ENCODE assay signal across 10 cellular contexts in the genomic region with DNA sequence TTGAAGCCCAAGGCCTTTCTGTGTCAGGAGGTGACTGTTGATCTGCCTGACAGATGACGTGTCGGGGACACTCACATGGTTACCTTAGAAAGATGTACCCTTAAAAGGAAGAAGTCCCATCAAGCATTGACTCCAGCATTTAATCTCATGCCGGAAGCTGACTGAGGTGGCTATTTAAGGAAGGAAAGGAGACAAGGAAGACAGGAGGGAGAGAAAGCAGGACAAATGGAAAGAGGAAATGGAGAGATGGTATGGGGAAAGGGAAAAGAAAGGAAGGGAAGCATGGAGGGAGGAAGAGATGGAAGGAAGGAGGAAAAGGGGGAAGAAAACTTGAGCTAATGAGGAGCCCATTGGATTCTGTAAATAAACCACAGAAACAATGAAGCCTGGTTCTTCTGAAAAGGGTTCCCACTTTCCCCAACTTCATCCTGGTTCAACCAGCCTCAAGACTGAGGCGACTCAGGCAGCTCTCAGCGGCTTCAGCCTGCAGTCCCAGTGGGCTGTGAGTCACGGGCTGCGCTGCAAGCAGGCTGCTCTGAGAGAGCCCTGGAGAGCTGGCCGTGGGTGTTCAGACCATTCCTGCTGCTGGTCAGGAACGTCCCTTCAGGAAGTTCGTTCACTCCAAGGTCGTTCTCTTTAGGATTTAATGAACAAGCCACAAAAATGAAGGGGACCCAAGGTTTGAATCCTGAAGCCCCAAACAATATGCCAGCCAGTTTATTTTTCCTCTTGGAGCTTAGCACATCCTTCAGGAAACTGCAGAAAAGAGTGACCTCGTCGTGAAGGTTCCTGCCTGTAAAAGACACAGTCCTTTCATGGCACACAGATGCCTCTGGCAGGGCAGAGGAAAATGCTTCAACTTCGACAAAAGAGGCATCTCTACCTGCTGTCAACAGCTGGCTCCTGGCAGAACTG.
DNase-seq lines count a peak whose midpoint lies in the region; ATAC-seq and TF ChIP-seq lines count a peak whose summit lies in the region.
"Had no signal": no experiment of that assay in that cellular context is flagged by ENCODE, and none has a peak within 500 bp of the region (broad histone marks: within the 10 kb centered on the region; RNA-seq: fewer than 3 reads in every experiment).

No MANE protein-coding gene starts in this region.

- POLR2A ChIA-PET in Panc1 (lab: Charles Lee) = no interaction called here

- no peak overlapping the region for H3K14ac ChIP-seq in neuronal stem cell (ENCODE audit: low read length)

- peak; percentile 80 for ATAC-seq in Panc1
- no peak for ATAC-seq in GM18909 (IDR thresholded peaks at IDR 0.05; ENCODE audit: poor library complexity, unreplicated experiment)
- no peak for ATAC-seq in HG03469 (IDR thresholded peaks at IDR 0.05; ENCODE audit: unreplicated experiment)
- ATAC-seq in GM21717 (IDR thresholded peaks at IDR 0.05; ENCODE audit: unreplicated experiment) = no peak

- H2AFZ ChIP-seq in fibroblast of lung (ENCODE audit: low read length) (no peak overlapping the region), neuronal stem cell (ENCODE audit: low read length) (peak overlapping the region; percentile 76)

- no peaks in the 10 kb centered on the region for H3K79me2 ChIP-seq in fibroblast of lung (ENCODE audit: control insufficient read depth, insufficient read depth, low read length)

- no CpG with 5 or more reads among the region's 14 CpGs for WGBS in neuronal stem cell (ENCODE audit: extremely low coverage in 2 of 2, insufficient read length in 2 of 2, insufficient replicate concordance in 1 of 2), 2 donors

- no TSS peak for BruUV-seq in Panc1 (replicated peaks; lab: Mats Ljungman, UMichigan)

- H3K4me3 ChIP-seq in Panc1 (ENCODE audit: low read depth in 2 of 2, low read length in 2 of 2) (no peak overlapping the region), fibroblast of lung (replicated peaks in 1 of 4; ENCODE audit: control extremely low read depth in 1 of 4, insufficient read depth in 1 of 4, low read depth in 3 of 4, low read length in 4 of 4) (no peak overlapping the region), neuronal stem cell (ENCODE audit: low read length in 2 of 2) (no peak overlapping the region), H7 (ENCODE audit: insufficient read depth, low read depth, low read length) (no peak overlapping the region)
- H3K4me3 ChIP-seq: prostate gland had no signal

- H2AK5ac ChIP-seq in neuronal stem cell (ENCODE audit: low read depth, low read length) = no peak overlapping the region

- H3K27me3 ChIP-seq in Panc1 (ENCODE audit: control insufficient read depth, insufficient read depth, low read length) (no peaks in the 10 kb centered on the region), fibroblast of lung (ENCODE audit: control insufficient read depth, insufficient read depth, low read length) (no peaks in the 10 kb centered on the region), neuronal stem cell (ENCODE audit: control insufficient read depth in 3 of 3, insufficient read depth in 3 of 3, low read depth in 1 of 3, low read length in 3 of 3) (peaks cover 0 to 7% (median 1%) of the 10 kb centered on the region in 3 experiments), H7 (ENCODE audit: control insufficient read depth, insufficient read depth, low read length) (no peaks in the 10 kb centered on the region)

- H3K79me1 ChIP-seq in neuronal stem cell (ENCODE audit: low read depth, low read length) = no peaks in the 10 kb centered on the region

- H4K20me1 ChIP-seq in fibroblast of lung (ENCODE audit: control insufficient read depth, extremely low read depth, insufficient read depth, low read length) = no peaks in the 10 kb centered on the region

- intact Hi-C loops in Panc1 (cut with micrococcal nuclease; ENCODE audit: unreplicated experiment) = no loop called here

- H3K4me1 ChIP-seq in Panc1 (ENCODE audit: control insufficient read depth, insufficient read depth, low read length) (no peaks in the 10 kb centered on the region), fibroblast of lung (ENCODE audit: control insufficient read depth, extremely low read depth, insufficient read depth, low read length) (peaks cover 6% of the 10 kb centered on the region), neuronal stem cell (ENCODE audit: control insufficient read depth in 2 of 2, insufficient read depth in 1 of 2, low read depth in 1 of 2, low read length in 2 of 2) (peaks cover 2% of the 10 kb centered on the region in 2 donors)
- H3K4me1 ChIP-seq: prostate gland had no signal

- H3K9me3 ChIP-seq in Panc1 (ENCODE audit: control insufficient read depth, insufficient read depth, low read depth, low read length) (peaks cover 3% of the 10 kb centered on the region; the same call in 1 of the 2 replicates), fibroblast of lung (ENCODE audit: control insufficient read depth, insufficient read depth, low read depth, low read length) (no peaks in the 10 kb centered on the region), neuronal stem cell (replicated peaks in 1 of 2; ENCODE audit: control insufficient read depth in 2 of 2, insufficient read depth in 1 of 2, low read depth in 1 of 2, low read length in 2 of 2) (no peaks in the 10 kb centered on the region)
- H3K9me3 ChIP-seq: prostate gland had no signal

- no peak overlapping the region for H3K4ac ChIP-seq in neuronal stem cell (ENCODE audit: low read length)

- peak overlapping the region; percentile 0 for H3K9ac ChIP-seq in fibroblast of lung (ENCODE audit: insufficient read depth, low read length)
- H3K9ac ChIP-seq in neuronal stem cell (ENCODE audit: low read depth, low read length, poor library complexity) = no peak overlapping the region

- in situ Hi-C loops in Panc1 (cut with HindIII; ENCODE audit: low pct_unique_long_range_greater_than_20kb, low sequenced_read_pairs) = no loop called here

- no peak overlapping the region for H4K8ac ChIP-seq in neuronal stem cell (ENCODE audit: low read depth, low read length)

- H4K91ac ChIP-seq in neuronal stem cell (ENCODE audit: low read depth, low read length, poor library complexity) = no peak overlapping the region

- no peak overlapping the region for H2BK12ac ChIP-seq in neuronal stem cell (ENCODE audit: low read length)

- no peak overlapping the region for H2BK15ac ChIP-seq in neuronal stem cell (ENCODE audit: low read length)

- DNase-seq in AG20443 (ENCODE audit: low spot score) = peak; percentile 93
- DNase-seq in Panc1 (ENCODE audit: low read depth, low spot score) = no peak
- peak; percentile 81 to 91 for DNase-seq in fibroblast of lung (ENCODE audit: low read depth in 2 of 2)
- no peak for DNase-seq in neuronal stem cell (ENCODE audit: low spot score)
- no peak for DNase-seq in H7
- DNase-seq: activated CD8-positive, alpha-beta memory T cell treated with anti-CD3 and anti-CD28 coated beads for 24 hours had no signal

- H3K23ac ChIP-seq in neuronal stem cell (ENCODE audit: low read depth, low read length, poor library complexity) = no peak overlapping the region

- H3K27ac ChIP-seq in Panc1 (ENCODE audit: low read length) = no peak overlapping the region
- peak overlapping the region; percentile 5 for H3K27ac ChIP-seq in fibroblast of lung (ENCODE audit: insufficient read depth, low read length)
- H3K27ac ChIP-seq in neuronal stem cell (replicated peaks; ENCODE audit: low read length) = no peak overlapping the region
- H3K27ac ChIP-seq: prostate gland had no signal

- CTCF ChIA-PET in Panc1 (lab: Charles Lee) = no interaction called here

- TF ChIP-seq CTCF in Panc1 (IDR thresholded peaks at IDR 0.05) (no peak), fibroblast of lung (conservative IDR thresholded peaks at IDR 0.05 in 1 of 2, IDR thresholded peaks at IDR 0.05 in 1 of 2; ENCODE audit: low read depth in 1 of 2, low read length in 2 of 2) (no peak)

- H3K18ac ChIP-seq in neuronal stem cell (ENCODE audit: low read length) = peak overlapping the region; percentile 35

- H2BK120ac ChIP-seq in neuronal stem cell (ENCODE audit: low read depth, low read length) = no peak overlapping the region

- no peak overlapping the region for H2BK5ac ChIP-seq in neuronal stem cell (ENCODE audit: low read length)

- H3K4me2 ChIP-seq in fibroblast of lung (ENCODE audit: extremely low read depth, insufficient read depth, low read length) = peak overlapping the region; percentile 29
- H3K4me2 ChIP-seq in neuronal stem cell (ENCODE audit: insufficient read depth, low read length, poor library complexity, severe bottlenecking) = no peak overlapping the region

- H3K36me3 ChIP-seq in Panc1 (ENCODE audit: control insufficient read depth, insufficient read depth, low read length) (no peaks in the 10 kb centered on the region), fibroblast of lung (ENCODE audit: control insufficient read depth, insufficient read depth, low read length) (no peaks in the 10 kb centered on the region), neuronal stem cell (replicated peaks in 1 of 2; ENCODE audit: control insufficient read depth in 2 of 2, insufficient read depth in 2 of 2, low read length in 2 of 2) (no peaks in the 10 kb centered on the region), H7 (replicated peaks; ENCODE audit: control insufficient read depth, insufficient read depth, low read length) (no peaks in the 10 kb centered on the region)
- H3K36me3 ChIP-seq: prostate gland had no signal

Comparison
In these comparisons a context has a peak if more than half of its experiments do, and no peak if none do; other contexts are left out.
1. DNase-seq: peak in AG20443 (single experiment) and fibroblast of lung (2 of 2); none in Panc1 (single experiment), neuronal stem cell (single experiment) and H7 (single experiment).